In genomic region chr7:4982741-4983140, GRCh38 we compare ENCODE assay signal across 16 cellular contexts. TPM values are rescaled to one million over a fixed set of nuclear protein-coding genes. Genes with fewer than 3 reads are reported as not detected.
DNase-seq lines count a peak whose midpoint lies in the region; ATAC-seq, FAIRE-seq and TF ChIP-seq lines count a peak whose summit lies in the region.
"Not testable (repeated sequence)": the region's sequence is repeated elsewhere in the genome, so short reads cannot be mapped to it uniquely, and the experiment has no call there.
"Had no signal": no experiment of that assay in that cellular context is flagged by ENCODE, and none has a peak within 500 bp of the region (broad histone marks: within the 10 kb centered on the region; RNA-seq: fewer than 3 reads in every experiment).

No MANE protein-coding gene starts in this region.

- not testable (repeated sequence) for H2AFZ ChIP-seq in astrocyte (ENCODE audit: low read depth, low read length)

- peak; percentile 70 for FAIRE-seq in GM19239 (lab: Jason Lieb, UNC)
- not testable (repeated sequence) for FAIRE-seq in astrocyte (lab: Jason Lieb, UNC)

- DNase-seq in CD4-positive, alpha-beta T cell; GM19239 (ENCODE audit: insufficient read length, low spot score); activated B cell treated with CpG ODN at 0.5 μM for 24 hours: not testable (repeated sequence)
- peak; percentile 1 for DNase-seq in astrocyte (ENCODE audit: low read depth)
- peak; percentile 19 for DNase-seq in stimulated activated CD4-positive, alpha-beta T cell treated with anti-CD3 and anti-CD28 coated beads, Interleukin-4, amount 100 ng/mL, for 24 hours

- not testable (repeated sequence) for H3K9me3 ChIP-seq in CD4-positive, alpha-beta T cell (ENCODE audit: control insufficient read depth, low read length); astrocyte (ENCODE audit: insufficient read depth, low read depth, low read length)

- not testable (repeated sequence) for H3K27ac Mint-ChIP-seq in CD4-positive, alpha-beta T cell; astrocyte (ENCODE audit: unreplicated experiment)
- H3K27ac Mint-ChIP-seq in activated B cell treated with CpG ODN at 0.5 μM for 24 hours, result peak overlapping the region; percentile 67

- not testable (repeated sequence) for H3K4me3 ChIP-seq in astrocyte (ENCODE audit: insufficient read depth, low read depth, low read length)

- CTCF ChIA-PET in CD4-positive, alpha-beta T cell (lab: Charles Lee), result interaction anchor here (1.6 kb wide), 1 partner anchor 9 kb away, joined by 4 read pairs; no protein-coding TSS in a partner anchor
- CTCF ChIA-PET in activated B cell treated with CpG ODN at 0.5 μM for 24 hours (lab: Charles Lee), result interaction anchor here (0.9 kb wide), 1 partner anchor 9 kb away, joined by 4 read pairs; no protein-coding TSS in a partner anchor

- not testable (repeated sequence) for H3K4me2 ChIP-seq in astrocyte (ENCODE audit: low read length)

- H3K36me3 Mint-ChIP-seq in CD4-positive, alpha-beta T cell (ENCODE audit: low read depth), result peaks cover 94% of the 10 kb centered on the region
- H3K36me3 Mint-ChIP-seq in activated B cell treated with CpG ODN at 0.5 μM for 24 hours (ENCODE audit: low read depth) (peaks cover 77% of the 10 kb centered on the region), astrocyte (ENCODE audit: low read depth, unreplicated experiment) (peaks cover 40% of the 10 kb centered on the region)

- H3K79me2 ChIP-seq in astrocyte (ENCODE audit: insufficient read depth, low read length), result peaks cover 43% of the 10 kb centered on the region

- H3K9me3 Mint-ChIP-seq in CD4-positive, alpha-beta T cell; activated B cell treated with CpG ODN at 0.5 μM for 24 hours; astrocyte (ENCODE audit: unreplicated experiment): not testable (repeated sequence)

- peaks cover 56% of the 10 kb centered on the region for H3K4me1 Mint-ChIP-seq in CD4-positive, alpha-beta T cell (ENCODE audit: low read depth)
- peaks cover 17% of the 10 kb centered on the region for H3K4me1 Mint-ChIP-seq in activated B cell treated with CpG ODN at 0.5 μM for 24 hours
- not testable (repeated sequence) for H3K4me1 Mint-ChIP-seq in astrocyte (ENCODE audit: low read depth, unreplicated experiment)

- ATAC-seq in CD4-positive, alpha-beta T cell (ENCODE audit: poor library complexity), result peak; percentile 44
- ATAC-seq in GM21723 (IDR thresholded peaks at IDR 0.05; ENCODE audit: unreplicated experiment) (peak; percentile 88), HG02973 (IDR thresholded peaks at IDR 0.05; ENCODE audit: unreplicated experiment) (peak; percentile 72), HG03565 (IDR thresholded peaks at IDR 0.05; ENCODE audit: unreplicated experiment) (peak; percentile 82), activated B cell treated with CpG ODN at 0.5 μM for 24 hours (ENCODE audit: low read depth) (peak; percentile 99)

- POLR2A ChIA-PET in CD4-positive, alpha-beta T cell (lab: Charles Lee), result interaction anchor here (0.6 kb wide), 1 partner anchor 9 kb away, joined by 3 read pairs; no protein-coding TSS in a partner anchor
- POLR2A ChIA-PET in activated B cell treated with CpG ODN at 0.5 μM for 24 hours (lab: Charles Lee), result not testable (repeated sequence)

- H3K9ac ChIP-seq in astrocyte (ENCODE audit: low read length), result not testable (repeated sequence)

- not testable (repeated sequence) for H3K27me3 ChIP-seq in CD4-positive, alpha-beta T cell (ENCODE audit: control insufficient read depth, insufficient read depth, low read length); astrocyte (ENCODE audit: insufficient read depth, low read length)

- intact Hi-C loops in CD4-positive, alpha-beta T cell (cut with DNase I, micrococcal nuclease), result not testable (repeated sequence)
- intact Hi-C loops in activated B cell treated with CpG ODN at 0.5 μM for 24 hours (cut with micrococcal nuclease), result loop anchor here (5.0 kb wide), 1 partner anchor 750 kb away; no protein-coding TSS in a partner anchor

- peaks cover 18% of the 10 kb centered on the region for H4K20me1 ChIP-seq in astrocyte (ENCODE audit: insufficient read depth, low read length)

- not testable (repeated sequence) for H3K27ac ChIP-seq in CD4-positive, alpha-beta T cell (ENCODE audit: low read depth, low read length); astrocyte (ENCODE audit: low read depth, low read length)

- not testable (repeated sequence) for TF ChIP-seq CTCF in CD4-positive, alpha-beta T cell (IDR thresholded peaks at IDR 0.05); activated B cell treated with CpG ODN at 0.5 μM for 24 hours (IDR thresholded peaks at IDR 0.05); astrocyte (IDR thresholded peaks at IDR 0.05; ENCODE audit: insufficient read depth, low read depth, low read length)

- peaks cover 24% of the 10 kb centered on the region for H3K36me3 ChIP-seq in astrocyte (ENCODE audit: insufficient read depth, low read length)

- H3K27me3 Mint-ChIP-seq in CD4-positive, alpha-beta T cell; activated B cell treated with CpG ODN at 0.5 μM for 24 hours; astrocyte (ENCODE audit: low read depth, unreplicated experiment): not testable (repeated sequence)

- H3K4me3 Mint-ChIP-seq in CD4-positive, alpha-beta T cell; activated B cell treated with CpG ODN at 0.5 μM for 24 hours; astrocyte (ENCODE audit: unreplicated experiment): not testable (repeated sequence)

- not testable (repeated sequence) for H3K4me1 ChIP-seq in astrocyte (ENCODE audit: insufficient read depth, low read length)

RNA-seq across cellular contexts. Expression of gene MMD2, which starts 23.8 kb away (rescaled TPM):
- not detected for total RNA-seq in CD4-positive, alpha-beta T cell
- total RNA-seq in activated B cell treated with CpG ODN at 0.5 μM for 24 hours (not detected in 2 replicates), astrocyte (not detected in 2 replicates)
- total RNA-seq: A172; activated naive CD8-positive, alpha-beta T cell treated with anti-CD3 and anti-CD28 coated beads for 36 hours; left colon; mesenteric fat pad; neural crest cell; posterior vena cava; Right ventricle myocardium superior; stomach had no signal

Comparison
In these comparisons a context has a peak if more than half of its experiments do, and no peak if none do; other contexts are left out.
1. ATAC-seq: peak in every context shown above with its lines; median percentile 99 in activated B cell treated with CpG ODN at 0.5 μM for 24 hours; 88 in GM21723; 82 in HG03565; 72 in HG02973; 44 in CD4-positive, alpha-beta T cell.